ENCODE assay signal across 9 cellular contexts in the genomic region with DNA sequence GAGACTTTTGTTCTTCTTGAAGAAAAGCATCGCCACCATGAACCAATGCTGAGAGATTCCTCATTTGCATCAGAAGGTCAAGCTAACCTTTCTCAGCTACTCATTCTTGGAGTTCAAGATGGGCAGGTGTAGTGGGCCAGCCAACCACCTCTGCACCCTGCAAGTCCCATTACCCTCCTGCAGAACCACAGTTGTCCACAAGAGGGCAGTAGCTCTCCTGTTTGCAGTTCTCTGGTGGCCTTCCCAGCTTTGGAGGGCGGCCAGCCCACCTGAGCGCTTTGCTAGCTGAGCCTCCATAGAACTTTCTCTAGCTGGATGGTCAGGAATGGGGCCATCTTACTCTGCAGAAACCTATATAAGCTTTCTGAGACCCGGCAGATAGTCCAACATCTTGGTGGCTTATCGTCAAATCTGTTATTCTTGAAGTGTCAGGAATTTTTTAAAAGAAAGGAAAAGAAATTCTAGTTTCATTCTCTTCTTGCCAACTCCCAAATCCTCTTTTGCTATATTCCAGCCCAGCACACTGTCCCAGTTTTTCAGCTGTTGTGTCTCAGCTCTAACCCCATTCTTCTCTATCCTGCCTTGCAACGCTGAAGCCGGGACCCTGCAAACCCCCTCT. TPM values are rescaled to one million over a fixed set of nuclear protein-coding genes. Genes with fewer than 3 reads are reported as not detected.
DNase-seq lines count a peak whose midpoint lies in the region; ATAC-seq and TF ChIP-seq lines count a peak whose summit lies in the region.
"Had no signal": no experiment of that assay in that cellular context is flagged by ENCODE, and none has a peak within 500 bp of the region (broad histone marks: within the 10 kb centered on the region; RNA-seq: fewer than 3 reads in every experiment).

No MANE protein-coding gene starts in this region.

- TF ChIP-seq CTCF in coronary artery (IDR thresholded peaks at IDR 0.05), result peak; percentile 92

- H3K18ac ChIP-seq in mesendoderm (ENCODE audit: low read length), result no peak overlapping the region

- H3K36me3 ChIP-seq in mesendoderm (ENCODE audit: control insufficient read depth, insufficient read depth, low read length), result no peaks in the 10 kb centered on the region
- H3K36me3 ChIP-seq: BLaER1 had no signal

- no peak overlapping the region for H3K23ac ChIP-seq in mesendoderm (ENCODE audit: low read length)

- no peaks in the 10 kb centered on the region for H3K4me1 ChIP-seq in mesendoderm (ENCODE audit: control insufficient read depth, low read depth, low read length)

- H3K79me2 ChIP-seq in mesendoderm (ENCODE audit: control insufficient read depth, insufficient read depth, low read length), result no peaks in the 10 kb centered on the region

- peak; percentile 85 for ATAC-seq in HG02852 (IDR thresholded peaks at IDR 0.05; ENCODE audit: unreplicated experiment)

- H3K9ac ChIP-seq in mesendoderm (ENCODE audit: low read length), result no peak overlapping the region
- H3K9ac ChIP-seq: BLaER1 had no signal

- H3K27me3 ChIP-seq in mesendoderm (ENCODE audit: insufficient read depth, low read length, poor library complexity), result no peaks in the 10 kb centered on the region
- H3K27me3 ChIP-seq: BLaER1 had no signal

- DNase-seq in NCI-H1436 (lab: John Stamatoyannopoulos, UW) (peak; percentile 53), NCI-H1436 treated with DMSO at 0.1 percent for 48 hours (lab: John Stamatoyannopoulos, UW) (no peak), NCI-H226 (peak; percentile 31), coronary artery (ENCODE audit: low spot score) (no peak), mesendoderm (peak; percentile 88)
- peak; percentile 63 to 80 for DNase-seq in activated CD4-positive, alpha-beta T cell treated with anti-CD3 and anti-CD28 coated beads for 4 hours
- peak; percentile 60 to 62 for DNase-seq in stimulated activated CD8-positive, alpha-beta memory T cell treated with anti-CD3 and anti-CD28 coated beads, Interleukin-2, amount 100 ng/mL, for 1 hour (ENCODE audit: low read depth in 2 of 2)

- H4K5ac ChIP-seq in mesendoderm (ENCODE audit: low read length), result no peak overlapping the region

- H2BK120ac ChIP-seq in mesendoderm (ENCODE audit: low read depth, low read length), result no peak overlapping the region

- H2AK5ac ChIP-seq in mesendoderm (ENCODE audit: low read length), result no peak overlapping the region

- H3K56ac ChIP-seq in mesendoderm (ENCODE audit: low read length), result no peak overlapping the region

- no peak overlapping the region for H3K4me2 ChIP-seq in mesendoderm (ENCODE audit: low read length)

- H3K79me1 ChIP-seq in mesendoderm (ENCODE audit: low read length), result no peaks in the 10 kb centered on the region

- no peak overlapping the region for H2BK15ac ChIP-seq in mesendoderm (replicated peaks; ENCODE audit: low read depth)

- H3K4me3 ChIP-seq in coronary artery (no peak overlapping the region), mesendoderm (ENCODE audit: low read length) (no peak overlapping the region)
- H3K4me3 ChIP-seq: BLaER1 had no signal

- no peak overlapping the region for H2BK5ac ChIP-seq in mesendoderm (ENCODE audit: low read length)

- no peak overlapping the region for H3K27ac ChIP-seq in coronary artery
- H3K27ac ChIP-seq in mesendoderm (ENCODE audit: low read depth, low read length), result no peak overlapping the region
- H3K27ac ChIP-seq: BLaER1 had no signal

- WGBS in mesendoderm (ENCODE audit: extremely low coverage, insufficient coverage, low lambda C conversion rate), result no CpG with 5 or more reads among the region's 7 CpGs

- no peak overlapping the region for H4K8ac ChIP-seq in mesendoderm (ENCODE audit: low read depth, low read length)

- H3K4ac ChIP-seq in mesendoderm (ENCODE audit: low read depth, low read length), result no peak overlapping the region

RNA-seq across cellular contexts. Expression of a gene that starts 11.0 kb away (rescaled TPM):
- polyA plus RNA-seq in mesendoderm (2013, experiment 1 of 2), result not detected
- not detected for polyA plus RNA-seq in mesendoderm (2013, experiment 2 of 2)

Comparison
In these comparisons a context has a peak if more than half of its experiments do, and no peak if none do; other contexts are left out.
1. DNase-seq: peak in NCI-H1436 (single experiment), NCI-H226 (single experiment), activated CD4-positive, alpha-beta T cell treated with anti-CD3 and anti-CD28 coated beads for 4 hours (2 of 2), mesendoderm (single experiment) and stimulated activated CD8-positive, alpha-beta memory T cell treated with anti-CD3 and anti-CD28 coated beads, Interleukin-2, amount 100 ng/mL, for 1 hour (2 of 2); none in NCI-H1436 treated with DMSO at 0.1 percent for 48 hours (single experiment) and coronary artery (single experiment).